In genomic region chr17:75261336-75262111, GRCh38 we compare ENCODE assay signal across 1 cellular context.
TF ChIP-seq lines count a peak whose summit lies in the region.

GGA3 (minus strand) TSS chr17:75261606; CDS start chr17:75261587, 19 bp downstream.
MRPS7 (plus strand) TSS chr17:75261879; CDS start chr17:75261901, 22 bp downstream.

TF ChIP-seq in GM12878, 131 proteins besides CTCF, POLR2A, EP300 and RAD21 (continues in another document):
- TF ChIP-seq, protein P1, sequence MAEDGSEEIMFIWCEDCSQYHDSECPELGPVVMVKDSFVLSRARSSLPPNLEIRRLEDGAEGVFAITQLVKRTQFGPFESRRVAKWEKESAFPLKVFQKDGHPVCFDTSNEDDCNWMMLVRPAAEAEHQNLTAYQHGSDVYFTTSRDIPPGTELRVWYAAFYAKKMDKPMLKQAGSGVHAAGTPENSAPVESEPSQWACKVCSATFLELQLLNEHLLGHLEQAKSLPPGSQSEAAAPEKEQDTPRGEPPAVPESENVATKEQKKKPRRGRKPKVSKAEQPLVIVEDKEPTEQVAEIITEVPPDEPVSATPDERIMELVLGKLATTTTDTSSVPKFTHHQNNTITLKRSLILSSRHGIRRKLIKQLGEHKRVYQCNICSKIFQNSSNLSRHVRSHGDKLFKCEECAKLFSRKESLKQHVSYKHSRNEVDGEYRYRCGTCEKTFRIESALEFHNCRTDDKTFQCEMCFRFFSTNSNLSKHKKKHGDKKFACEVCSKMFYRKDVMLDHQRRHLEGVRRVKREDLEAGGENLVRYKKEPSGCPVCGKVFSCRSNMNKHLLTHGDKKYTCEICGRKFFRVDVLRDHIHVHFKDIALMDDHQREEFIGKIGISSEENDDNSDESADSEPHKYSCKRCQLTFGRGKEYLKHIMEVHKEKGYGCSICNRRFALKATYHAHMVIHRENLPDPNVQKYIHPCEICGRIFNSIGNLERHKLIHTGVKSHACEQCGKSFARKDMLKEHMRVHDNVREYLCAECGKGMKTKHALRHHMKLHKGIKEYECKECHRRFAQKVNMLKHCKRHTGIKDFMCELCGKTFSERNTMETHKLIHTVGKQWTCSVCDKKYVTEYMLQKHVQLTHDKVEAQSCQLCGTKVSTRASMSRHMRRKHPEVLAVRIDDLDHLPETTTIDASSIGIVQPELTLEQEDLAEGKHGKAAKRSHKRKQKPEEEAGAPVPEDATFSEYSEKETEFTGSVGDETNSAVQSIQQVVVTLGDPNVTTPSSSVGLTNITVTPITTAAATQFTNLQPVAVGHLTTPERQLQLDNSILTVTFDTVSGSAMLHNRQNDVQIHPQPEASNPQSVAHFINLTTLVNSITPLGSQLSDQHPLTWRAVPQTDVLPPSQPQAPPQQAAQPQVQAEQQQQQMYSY (CRISPR knock-in tag; IDR thresholded peaks at IDR 0.05) = no peak
- TF ChIP-seq, protein P2, sequence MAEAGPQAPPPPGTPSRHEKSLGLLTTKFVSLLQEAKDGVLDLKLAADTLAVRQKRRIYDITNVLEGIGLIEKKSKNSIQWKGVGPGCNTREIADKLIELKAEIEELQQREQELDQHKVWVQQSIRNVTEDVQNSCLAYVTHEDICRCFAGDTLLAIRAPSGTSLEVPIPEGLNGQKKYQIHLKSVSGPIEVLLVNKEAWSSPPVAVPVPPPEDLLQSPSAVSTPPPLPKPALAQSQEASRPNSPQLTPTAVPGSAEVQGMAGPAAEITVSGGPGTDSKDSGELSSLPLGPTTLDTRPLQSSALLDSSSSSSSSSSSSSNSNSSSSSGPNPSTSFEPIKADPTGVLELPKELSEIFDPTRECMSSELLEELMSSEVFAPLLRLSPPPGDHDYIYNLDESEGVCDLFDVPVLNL (IDR thresholded peaks at IDR 0.05; ENCODE audit: low read depth, low read length) = no peak
- TF ChIP-seq NR2C1 (IDR thresholded peaks at IDR 0.05) = no peak; the same call in 1 of the 2 replicates
- TF ChIP-seq TCF12 (IDR thresholded peaks at IDR 0.05; ENCODE audit: low read depth, low read length) = no peak
- TF ChIP-seq NBN (IDR thresholded peaks at IDR 0.05) = peak; percentile 95
- TF ChIP-seq SMARCA5 (IDR thresholded peaks at IDR 0.05) = peak; percentile 53; the same call in 1 of the 2 replicates
- TF ChIP-seq MLLT1 (IDR thresholded peaks at IDR 0.05) = peak; percentile 70; the same call in 1 of the 2 replicates
- no peak for TF ChIP-seq CBX5 (IDR thresholded peaks at IDR 0.05; ENCODE audit: low read depth)
- no peak for TF ChIP-seq SUZ12 (IDR thresholded peaks at IDR 0.05; ENCODE audit: unreplicated experiment)
- 0 out of 2 replicates have a peak, but pooled peaks have one; percentile 35 for TF ChIP-seq NR2F1 (conservative IDR thresholded peaks at IDR 0.05)
- peak; percentile 97 for TF ChIP-seq IRF5 (IDR thresholded peaks at IDR 0.05; ENCODE audit: borderline replicate concordance)
- TF ChIP-seq JUND (IDR thresholded peaks at IDR 0.05; ENCODE audit: low read depth, low read length) = no peak
- TF ChIP-seq, protein P3, sequence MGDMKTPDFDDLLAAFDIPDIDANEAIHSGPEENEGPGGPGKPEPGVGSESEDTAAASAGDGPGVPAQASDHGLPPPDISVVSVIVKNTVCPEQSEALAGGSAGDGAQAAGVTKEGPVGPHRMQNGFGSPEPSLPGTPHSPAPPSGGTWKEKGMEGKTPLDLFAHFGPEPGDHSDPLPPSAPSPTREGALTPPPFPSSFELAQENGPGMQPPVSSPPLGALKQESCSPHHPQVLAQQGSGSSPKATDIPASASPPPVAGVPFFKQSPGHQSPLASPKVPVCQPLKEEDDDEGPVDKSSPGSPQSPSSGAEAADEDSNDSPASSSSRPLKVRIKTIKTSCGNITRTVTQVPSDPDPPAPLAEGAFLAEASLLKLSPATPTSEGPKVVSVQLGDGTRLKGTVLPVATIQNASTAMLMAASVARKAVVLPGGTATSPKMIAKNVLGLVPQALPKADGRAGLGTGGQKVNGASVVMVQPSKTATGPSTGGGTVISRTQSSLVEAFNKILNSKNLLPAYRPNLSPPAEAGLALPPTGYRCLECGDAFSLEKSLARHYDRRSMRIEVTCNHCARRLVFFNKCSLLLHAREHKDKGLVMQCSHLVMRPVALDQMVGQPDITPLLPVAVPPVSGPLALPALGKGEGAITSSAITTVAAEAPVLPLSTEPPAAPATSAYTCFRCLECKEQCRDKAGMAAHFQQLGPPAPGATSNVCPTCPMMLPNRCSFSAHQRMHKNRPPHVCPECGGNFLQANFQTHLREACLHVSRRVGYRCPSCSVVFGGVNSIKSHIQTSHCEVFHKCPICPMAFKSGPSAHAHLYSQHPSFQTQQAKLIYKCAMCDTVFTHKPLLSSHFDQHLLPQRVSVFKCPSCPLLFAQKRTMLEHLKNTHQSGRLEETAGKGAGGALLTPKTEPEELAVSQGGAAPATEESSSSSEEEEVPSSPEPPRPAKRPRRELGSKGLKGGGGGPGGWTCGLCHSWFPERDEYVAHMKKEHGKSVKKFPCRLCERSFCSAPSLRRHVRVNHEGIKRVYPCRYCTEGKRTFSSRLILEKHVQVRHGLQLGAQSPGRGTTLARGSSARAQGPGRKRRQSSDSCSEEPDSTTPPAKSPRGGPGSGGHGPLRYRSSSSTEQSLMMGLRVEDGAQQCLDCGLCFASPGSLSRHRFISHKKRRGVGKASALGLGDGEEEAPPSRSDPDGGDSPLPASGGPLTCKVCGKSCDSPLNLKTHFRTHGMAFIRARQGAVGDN (IDR thresholded peaks at IDR 0.05) = peak; percentile 48; the same call in 1 of the 2 replicates
- TF ChIP-seq YBX1 (IDR thresholded peaks at IDR 0.05) = no peak
- no peak for TF ChIP-seq EZH2 (IDR thresholded peaks at IDR 0.05; ENCODE audit: borderline replicate concordance, control insufficient read depth, low read depth, low read length)
- no peak for TF ChIP-seq CEBPB (IDR thresholded peaks at IDR 0.05; ENCODE audit: borderline replicate concordance in 1 of 2, low read depth in 2 of 2, low read length in 2 of 2)
- no peak for TF ChIP-seq ZNF384 (IDR thresholded peaks at IDR 0.05; ENCODE audit: borderline replicate concordance, low read depth, low read length)
- no peak for TF ChIP-seq IRF4 (IDR thresholded peaks at IDR 0.05; ENCODE audit: low read depth, low read length)
- no peak for TF ChIP-seq MTA3 (IDR thresholded peaks at IDR 0.05; ENCODE audit: borderline replicate concordance, low read length)
- TF ChIP-seq RFX5 (IDR thresholded peaks at IDR 0.05; ENCODE audit: low read depth, low read length) = no peak
- TF ChIP-seq, protein P4, sequence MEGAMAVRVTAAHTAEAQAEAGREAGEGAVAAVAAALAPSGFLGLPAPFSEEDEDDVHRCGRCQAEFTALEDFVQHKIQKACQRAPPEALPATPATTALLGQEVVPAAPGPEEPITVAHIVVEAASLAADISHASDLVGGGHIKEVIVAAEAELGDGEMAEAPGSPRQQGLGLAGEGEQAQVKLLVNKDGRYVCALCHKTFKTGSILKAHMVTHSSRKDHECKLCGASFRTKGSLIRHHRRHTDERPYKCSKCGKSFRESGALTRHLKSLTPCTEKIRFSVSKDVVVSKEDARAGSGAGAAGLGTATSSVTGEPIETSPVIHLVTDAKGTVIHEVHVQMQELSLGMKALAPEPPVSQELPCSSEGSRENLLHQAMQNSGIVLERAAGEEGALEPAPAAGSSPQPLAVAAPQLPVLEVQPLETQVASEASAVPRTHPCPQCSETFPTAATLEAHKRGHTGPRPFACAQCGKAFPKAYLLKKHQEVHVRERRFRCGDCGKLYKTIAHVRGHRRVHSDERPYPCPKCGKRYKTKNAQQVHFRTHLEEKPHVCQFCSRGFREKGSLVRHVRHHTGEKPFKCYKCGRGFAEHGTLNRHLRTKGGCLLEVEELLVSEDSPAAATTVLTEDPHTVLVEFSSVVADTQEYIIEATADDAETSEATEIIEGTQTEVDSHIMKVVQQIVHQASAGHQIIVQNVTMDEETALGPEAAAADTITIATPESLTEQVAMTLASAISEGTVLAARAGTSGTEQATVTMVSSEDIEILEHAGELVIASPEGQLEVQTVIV (IDR thresholded peaks at IDR 0.05; ENCODE audit: borderline replicate concordance, partially characterized antibody) = peak; percentile 9
- no peak for TF ChIP-seq TCF3 (IDR thresholded peaks at IDR 0.05; ENCODE audit: borderline replicate concordance, insufficient read depth, low read depth, low read length)
- TF ChIP-seq, protein P5, sequence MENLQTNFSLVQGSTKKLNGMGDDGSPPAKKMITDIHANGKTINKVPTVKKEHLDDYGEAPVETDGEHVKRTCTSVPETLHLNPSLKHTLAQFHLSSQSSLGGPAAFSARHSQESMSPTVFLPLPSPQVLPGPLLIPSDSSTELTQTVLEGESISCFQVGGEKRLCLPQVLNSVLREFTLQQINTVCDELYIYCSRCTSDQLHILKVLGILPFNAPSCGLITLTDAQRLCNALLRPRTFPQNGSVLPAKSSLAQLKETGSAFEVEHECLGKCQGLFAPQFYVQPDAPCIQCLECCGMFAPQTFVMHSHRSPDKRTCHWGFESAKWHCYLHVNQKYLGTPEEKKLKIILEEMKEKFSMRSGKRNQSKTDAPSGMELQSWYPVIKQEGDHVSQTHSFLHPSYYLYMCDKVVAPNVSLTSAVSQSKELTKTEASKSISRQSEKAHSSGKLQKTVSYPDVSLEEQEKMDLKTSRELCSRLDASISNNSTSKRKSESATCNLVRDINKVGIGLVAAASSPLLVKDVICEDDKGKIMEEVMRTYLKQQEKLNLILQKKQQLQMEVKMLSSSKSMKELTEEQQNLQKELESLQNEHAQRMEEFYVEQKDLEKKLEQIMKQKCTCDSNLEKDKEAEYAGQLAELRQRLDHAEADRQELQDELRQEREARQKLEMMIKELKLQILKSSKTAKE (IDR thresholded peaks at IDR 0.05; ENCODE audit: low read depth, poor library complexity, severe bottlenecking) = peak; percentile 87
- TF ChIP-seq CHD4 (IDR thresholded peaks at IDR 0.05) = no peak
- TF ChIP-seq PAX5 (IDR thresholded peaks at IDR 0.05; ENCODE audit: borderline replicate concordance, low read depth, low read length) = no peak
- peak; percentile 95; the same call in 1 of the 2 replicates for TF ChIP-seq RB1 (IDR thresholded peaks at IDR 0.05; ENCODE audit: borderline replicate concordance)
- no peak for TF ChIP-seq REST (IDR thresholded peaks at IDR 0.05; ENCODE audit: low read depth, low read length)
- TF ChIP-seq, protein P6, sequence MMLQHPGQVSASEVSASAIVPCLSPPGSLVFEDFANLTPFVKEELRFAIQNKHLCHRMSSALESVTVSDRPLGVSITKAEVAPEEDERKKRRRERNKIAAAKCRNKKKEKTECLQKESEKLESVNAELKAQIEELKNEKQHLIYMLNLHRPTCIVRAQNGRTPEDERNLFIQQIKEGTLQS (IDR thresholded peaks at IDR 0.05; ENCODE audit: borderline replicate concordance, extremely low read depth, low read depth, low read length) = no peak
- TF ChIP-seq MXI1 (IDR thresholded peaks at IDR 0.05; ENCODE audit: low read depth, low read length) = peak; percentile 53
- TF ChIP-seq MYC (IDR thresholded peaks at IDR 0.05; ENCODE audit: insufficient read depth, insufficient read length, insufficient replicate concordance, low read length, severe bottlenecking) = peak; percentile 94
- peak; percentile 63 to 83; a peak in 3 of 4 replicates for TF ChIP-seq BHLHE40 (IDR thresholded peaks at IDR 0.05; ENCODE audit: borderline replicate concordance in 1 of 2, low read depth in 2 of 2, low read length in 1 of 2)
